In the genomic region with DNA sequence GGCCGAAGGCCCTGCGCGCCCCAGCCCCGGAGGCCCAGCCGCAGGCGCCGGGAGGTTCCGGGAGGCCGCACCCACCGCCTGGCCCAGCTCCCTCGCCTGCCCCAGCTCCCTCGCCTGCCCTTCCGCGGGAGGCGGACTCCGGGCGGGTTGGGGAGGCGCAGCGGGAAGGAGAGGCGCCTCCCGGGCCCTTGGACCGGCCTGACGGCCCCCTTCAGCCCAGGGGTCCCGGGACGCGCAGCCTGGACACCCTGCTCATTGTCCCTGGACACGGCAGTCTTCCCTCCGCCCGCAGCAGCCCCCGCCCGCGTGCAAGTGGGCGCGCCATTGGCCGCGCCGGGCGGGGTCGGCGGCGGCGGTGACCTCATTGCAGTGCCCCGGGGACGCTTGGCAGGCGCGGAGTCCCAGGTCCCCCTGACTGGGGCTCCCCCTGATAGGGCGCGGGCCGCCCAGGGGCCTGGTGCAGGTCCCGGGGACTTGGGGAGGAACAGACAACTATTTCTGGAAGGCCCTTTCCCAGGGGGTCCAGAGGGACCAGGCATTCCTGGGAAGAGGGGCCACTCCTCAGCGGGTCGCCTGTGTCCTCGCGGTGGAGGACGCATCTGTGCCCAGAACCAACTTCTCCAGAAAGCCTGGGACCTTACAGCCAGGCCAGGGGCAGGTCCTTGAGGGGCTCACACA, we compare ENCODE assay signal across 8 cellular contexts. TPM values are rescaled to one million over a fixed set of nuclear protein-coding genes. Genes with fewer than 3 reads are reported as not detected.
DNase-seq lines count a peak whose midpoint lies in the region; ATAC-seq and TF ChIP-seq lines count a peak whose summit lies in the region.

No MANE protein-coding gene starts in this region.

- H2AFZ ChIP-seq in fibroblast of lung (ENCODE audit: low read length) (no peak overlapping the region), neural progenitor cell (replicated peaks) (no peak overlapping the region)

- peak; percentile 57 for DNase-seq in GM06990 (ENCODE audit: extremely low read depth, insufficient read length)
- peak; percentile 74 for DNase-seq in activated CD8-positive, alpha-beta memory T cell treated with anti-CD3 and anti-CD28 coated beads for 24 hours
- DNase-seq in fibroblast of lung (ENCODE audit: low read depth in 2 of 2): peak in 1 of 2 donors; percentile 44
- peak; percentile 67 for DNase-seq in neural progenitor cell (ENCODE audit: low spot score)
- no peak for DNase-seq in GDM1 (lab: John Stamatoyannopoulos, UW)
- DNase-seq in SHP77 treated with DMSO at 0.1 percent for 48 hours (lab: John Stamatoyannopoulos, UW): no peak

- H4K20me1 ChIP-seq in fibroblast of lung (ENCODE audit: control insufficient read depth, extremely low read depth, insufficient read depth, low read length) (no peaks in the 10 kb centered on the region), neural progenitor cell (ENCODE audit: low read depth) (peaks cover 70% of the 10 kb centered on the region)

- H3K9me3 ChIP-seq in fibroblast of lung (ENCODE audit: control insufficient read depth, insufficient read depth, low read depth, low read length) (no peaks in the 10 kb centered on the region), neural progenitor cell (ENCODE audit: low read depth) (no peaks in the 10 kb centered on the region)

- no peaks in the 10 kb centered on the region for H3K9me3 Mint-ChIP-seq in neural progenitor cell

- H3K4me2 ChIP-seq in fibroblast of lung (ENCODE audit: extremely low read depth, insufficient read depth, low read length) (peak overlapping the region; percentile 93), neural progenitor cell (peak overlapping the region; percentile 80)

- H3K27me3 ChIP-seq in GM06990 (replicated peaks; ENCODE audit: control insufficient read depth, insufficient read depth, low read length) (peaks cover 1% of the 10 kb centered on the region), fibroblast of lung (ENCODE audit: control insufficient read depth, insufficient read depth, low read length) (no peaks in the 10 kb centered on the region), neural progenitor cell (peaks cover 42% of the 10 kb centered on the region)

- peak; percentile 11 for ATAC-seq in HG03159 (IDR thresholded peaks at IDR 0.05; ENCODE audit: unreplicated experiment)
- ATAC-seq in GM21367 (IDR thresholded peaks at IDR 0.05; ENCODE audit: unreplicated experiment): no peak

- H3F3A ChIP-seq in neural progenitor cell (ENCODE audit: low read depth): peaks cover 45% of the 10 kb centered on the region

- H3K4me3 Mint-ChIP-seq in neural progenitor cell: peak overlapping the region; percentile 85

- peaks cover 40% of the 10 kb centered on the region for H3K4me1 ChIP-seq in fibroblast of lung (ENCODE audit: control insufficient read depth, extremely low read depth, insufficient read depth, low read length)
- H3K4me1 ChIP-seq in neural progenitor cell: peaks cover 40% of the 10 kb centered on the region

- peak overlapping the region; percentile 74 for H3K9ac ChIP-seq in fibroblast of lung (ENCODE audit: insufficient read depth, low read length)
- H3K9ac ChIP-seq in neural progenitor cell: peak overlapping the region; percentile 56

- peak overlapping the region; percentile 85 for H3K27ac ChIP-seq in fibroblast of lung (ENCODE audit: insufficient read depth, low read length)
- H3K27ac ChIP-seq in neural progenitor cell: no peak overlapping the region

- H3K79me2 ChIP-seq in fibroblast of lung (ENCODE audit: control insufficient read depth, insufficient read depth, low read length) (peaks cover 40% of the 10 kb centered on the region), neural progenitor cell (ENCODE audit: low read depth) (no peaks in the 10 kb centered on the region)

- peaks cover 10% of the 10 kb centered on the region for H3K36me3 ChIP-seq in GM06990 (ENCODE audit: control insufficient read depth, insufficient read depth, low read length)
- peaks cover 22% of the 10 kb centered on the region for H3K36me3 ChIP-seq in fibroblast of lung (ENCODE audit: control insufficient read depth, insufficient read depth, low read length)
- no peaks in the 10 kb centered on the region for H3K36me3 ChIP-seq in neural progenitor cell

- no peaks in the 10 kb centered on the region for H3K36me3 Mint-ChIP-seq in neural progenitor cell

- H3K4me3 ChIP-seq in GM06990 (replicated peaks; ENCODE audit: low read depth, low read length) (peak overlapping the region; percentile 61), fibroblast of lung (replicated peaks in 1 of 4; ENCODE audit: control extremely low read depth in 1 of 4, insufficient read depth in 1 of 4, low read depth in 3 of 4, low read length in 4 of 4) (peak overlapping the region; percentile 75 to 83 (median 78)), neural progenitor cell (peak overlapping the region; percentile 87)

- TF ChIP-seq CTCF in GM06990 (IDR thresholded peaks at IDR 0.05; ENCODE audit: insufficient read depth, low read length, poor library complexity, severe bottlenecking) (no peak), fibroblast of lung (conservative IDR thresholded peaks at IDR 0.05 in 1 of 2, IDR thresholded peaks at IDR 0.05 in 1 of 2; ENCODE audit: low read depth in 1 of 2, low read length in 2 of 2) (no peak), neural progenitor cell (IDR thresholded peaks at IDR 0.05) (no peak)

- no peak overlapping the region for H3K27ac Mint-ChIP-seq in neural progenitor cell

- peaks cover 31% of the 10 kb centered on the region for H3K4me1 Mint-ChIP-seq in neural progenitor cell

- H3K27me3 Mint-ChIP-seq in neural progenitor cell (ENCODE audit: insufficient read depth, low read depth): peaks cover 27% of the 10 kb centered on the region

RNA-seq across cellular contexts. Expression of a gene that starts 0.5 kb away (rescaled TPM):
- total RNA-seq in fibroblast of lung (408 and 547 TPM in 2 replicates), neural progenitor cell (ENCODE audit: low replicate concordance) (37.4 and 82.2 TPM in 2 replicates)
- polyA plus RNA-seq in fibroblast of lung: 711 and 748 TPM in 2 replicates
- polyA plus RNA-seq in fibroblast of lung (2012): 822 and 945 TPM in 2 replicates
- 953 and 983 TPM in 2 replicates for polyA minus RNA-seq in fibroblast of lung (ENCODE audit: low replicate concordance)

RNA-seq across cellular contexts. Expression of a gene that starts 5.5 kb away (rescaled TPM):
- total RNA-seq in fibroblast of lung (0.66 and 1.0 TPM in 2 replicates), neural progenitor cell (ENCODE audit: low replicate concordance) (3.9 and 11.6 TPM in 2 replicates)
- polyA plus RNA-seq in fibroblast of lung: 0.11 and 0.82 TPM in 2 replicates
- polyA plus RNA-seq in fibroblast of lung (2012): 0.98 and 2.6 TPM in 2 replicates
- polyA minus RNA-seq in fibroblast of lung (ENCODE audit: low replicate concordance): 2.1 TPM in 1 of 2 replicates, not detected in the other

RNA-seq across cellular contexts. Expression of a gene that starts 9.1 kb away (rescaled TPM):
- total RNA-seq in fibroblast of lung (106 and 196 TPM in 2 replicates), neural progenitor cell (ENCODE audit: low replicate concordance) (12.9 and 27.5 TPM in 2 replicates)
- polyA plus RNA-seq in fibroblast of lung: 181 and 317 TPM in 2 replicates
- 609 and 1,027 TPM in 2 replicates for polyA plus RNA-seq in fibroblast of lung (2012)
- polyA minus RNA-seq in fibroblast of lung (ENCODE audit: low replicate concordance): 267 and 318 TPM in 2 replicates

RNA-seq across cellular contexts. Expression of a gene that starts 9.4 kb away (rescaled TPM):
- total RNA-seq in fibroblast of lung (133 and 191 TPM in 2 replicates), neural progenitor cell (ENCODE audit: low replicate concordance) (19.6 and 58.2 TPM in 2 replicates)
- polyA plus RNA-seq in fibroblast of lung: 102 and 133 TPM in 2 replicates
- 163 and 243 TPM in 2 replicates for polyA plus RNA-seq in fibroblast of lung (2012)
- 92.1 and 173 TPM in 2 replicates for polyA minus RNA-seq in fibroblast of lung (ENCODE audit: low replicate concordance)

RNA-seq across cellular contexts. Expression of a gene that starts 14.5 kb away (rescaled TPM):
- total RNA-seq in fibroblast of lung: 16.2 and 33.9 TPM in 2 replicates
- 16.2 and 17.0 TPM in 2 replicates for polyA plus RNA-seq in fibroblast of lung
- 65.5 and 80.5 TPM in 2 replicates for polyA plus RNA-seq in fibroblast of lung (2012)
- 108 and 136 TPM in 2 replicates for polyA minus RNA-seq in fibroblast of lung (ENCODE audit: low replicate concordance)
- 2.6 and 20.9 TPM in 2 replicates for total RNA-seq in neural progenitor cell (ENCODE audit: low replicate concordance)

Comparison
In these comparisons a context has a peak if more than half of its experiments do, and no peak if none do; other contexts are left out.
1. DNase-seq: peak in GM06990 (single experiment), activated CD8-positive, alpha-beta memory T cell treated with anti-CD3 and anti-CD28 coated beads for 24 hours (single experiment) and neural progenitor cell (single experiment); none in GDM1 (single experiment) and SHP77 treated with DMSO at 0.1 percent for 48 hours (single experiment).
2. Peak in every context shown above with its lines, with median percentiles within 50 percentile points of each other: H3K4me3 ChIP-seq.